In the genomic region with DNA sequence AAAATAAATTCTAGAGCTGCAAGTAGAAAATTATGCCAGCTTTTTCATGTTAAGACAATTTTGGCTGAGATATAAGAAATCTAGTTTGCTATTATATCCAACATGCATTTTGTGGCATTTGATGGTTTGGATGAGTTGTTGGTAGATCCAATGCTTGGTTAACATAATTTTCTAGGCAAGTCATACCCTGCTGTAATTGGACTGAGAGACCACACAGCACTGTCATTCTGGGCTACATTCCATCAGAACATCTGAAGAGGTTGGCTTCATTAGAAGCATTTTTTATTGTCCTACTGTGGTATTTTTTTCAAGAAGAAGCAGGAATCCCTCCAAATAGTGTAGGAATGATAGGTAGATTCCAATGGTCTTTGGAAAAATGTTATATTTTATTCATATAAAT, we compare ENCODE assay signal across 32 cellular contexts.
"Had no signal": no experiment of that assay in that cellular context is flagged by ENCODE, and none has a peak within 500 bp of the region (broad histone marks: within the 10 kb centered on the region; RNA-seq: fewer than 3 reads in every experiment).

No MANE protein-coding gene starts in this region.

- DNase-seq: Karpas-422, Kasumi-1, KG1, MG63, MM.1S, MV-4-11, NCI-H1048, NCI-H1092, NCI-H1092 treated with DMSO at 0.1 percent for 48 hours, NCI-H1105, NCI-H1105 treated with DMSO at 0.1 percent for 48 hours, NCI-H1417 treated with DMSO at 0.1 percent for 48 hours, NCI-H1436, NCI-H1436 treated with DMSO at 0.1 percent for 48 hours, NCI-H146, NCI-H1694, NCI-H1694 treated with DMSO at 0.1 percent for 48 hours, NCI-H187, NCI-H187 treated with DMSO at 0.1 percent for 48 hours, NCI-H1930, NCI-H2029 treated with DMSO at 0.1 percent for 48 hours, NCI-H2081, NCI-H2107, NCI-H2171, NCI-H2171 treated with DMSO at 0.1 percent for 48 hours, NCI-H2227 treated with DMSO at 0.1 percent for 48 hours, NCI-H226, NCI-H345, NCI-H446, NCI-H446 treated with DMSO at 0.1 percent for 48 hours, NCI-H510A, NCI-H510A treated with DMSO at 0.1 percent for 48 hours had no signal

- H3K27me3 ChIP-seq: MG63 had no signal

- H3K4me3 ChIP-seq: MG63 had no signal

- H3K9me3 ChIP-seq: MG63 had no signal

- H3K36me3 ChIP-seq: MG63 had no signal
